Comparison of ENCODE assay signal across 10 cellular contexts in the genomic region with DNA sequence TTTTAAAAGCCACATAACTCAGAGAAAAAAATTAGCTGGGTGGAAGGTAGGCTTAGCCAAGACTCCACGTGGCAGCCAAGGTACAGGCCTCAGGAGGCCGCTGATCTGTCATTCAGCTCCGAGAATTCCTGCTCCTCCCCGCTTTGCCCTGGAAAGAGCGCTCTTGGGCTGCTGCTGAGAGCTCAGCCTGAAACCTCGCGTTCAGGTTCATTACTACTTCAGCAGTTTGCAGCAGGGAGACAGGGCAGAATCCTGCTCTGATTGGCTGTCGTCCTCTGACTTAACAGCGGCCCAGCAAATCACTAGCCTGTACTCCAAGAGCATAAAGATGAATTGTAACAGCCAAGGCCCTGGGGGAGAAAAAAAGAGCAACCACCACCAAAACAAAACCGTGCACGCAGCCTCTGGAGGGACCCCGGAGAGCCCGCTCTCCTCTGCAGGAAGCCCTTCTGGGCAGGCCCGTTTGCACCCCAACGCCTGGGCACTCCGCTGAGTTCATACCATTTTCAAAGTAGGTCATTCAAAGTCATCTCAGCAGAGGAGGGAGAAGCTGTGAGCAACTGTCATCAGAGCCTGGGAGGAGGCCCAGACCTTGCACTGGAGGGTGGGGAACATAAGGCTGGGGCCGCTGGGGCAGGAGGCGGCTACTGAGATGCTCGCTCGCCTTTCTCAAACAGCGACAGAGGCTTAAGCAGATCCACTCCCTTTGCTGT. TPM values are rescaled to one million over a fixed set of nuclear protein-coding genes. Genes with fewer than 3 reads are reported as not detected.
DNase-seq lines count a peak whose midpoint lies in the region; TF ChIP-seq lines count a peak whose summit lies in the region.
"Had no signal": no experiment of that assay in that cellular context is flagged by ENCODE, and none has a peak within 500 bp of the region (broad histone marks: within the 10 kb centered on the region; RNA-seq: fewer than 3 reads in every experiment).

No MANE protein-coding gene starts in this region.

- H3K4me3 ChIP-seq in dorsolateral prefrontal cortex = peak overlapping the region; percentile 27 to 74 (median 56)
- no peak overlapping the region for H3K4me3 ChIP-seq in PC-9
- H3K4me3 ChIP-seq: psoas muscle had no signal

- no peaks in the 10 kb centered on the region for H3K9me3 ChIP-seq in PC-9 (ENCODE audit: insufficient read depth, low read depth)
- H3K9me3 ChIP-seq: psoas muscle had no signal

- DNase-seq in NCI-H1417 (lab: John Stamatoyannopoulos, UW) (peak in 2 of 3 experiments; percentile 81 to 91), dorsolateral prefrontal cortex (peak; percentile 34 to 93 (median 84)), iPS-NIHi11 (ENCODE audit: low spot score) (peak; percentile 75), renal cortical epithelial cell (ENCODE audit: low read depth) (peak; percentile 81), NCI-H146 treated with DMSO at 0.1 percent for 48 hours (lab: John Stamatoyannopoulos, UW; ENCODE audit: unreplicated experiment) (no peak), PC-9 (no peak), NCI-H2081 treated with DMSO at 0.1 percent for 48 hours (lab: John Stamatoyannopoulos, UW) (no peak), CD14-positive monocyte (ENCODE audit: low spot score) (no peak)

- H3K4me2 ChIP-seq in PC-9 = no peak overlapping the region

- intact Hi-C loops in dorsolateral prefrontal cortex (cut with DNase I) (no loop called here), PC-9 (cut with micrococcal nuclease; ENCODE audit: unreplicated experiment) (no loop called here), CD14-positive monocyte (cut with micrococcal nuclease) (no loop called here)

- peaks cover 42% of the 10 kb centered on the region for H3K4me1 Mint-ChIP-seq in CD14-positive monocyte
- H3K4me1 Mint-ChIP-seq: activated naive CD4-positive, alpha-beta T cell treated with anti-CD3 and anti-CD28 coated beads, Interleukin-2, amount 50 U/mL, for 24 hours had no signal

- TF ChIP-seq CTCF in dorsolateral prefrontal cortex (IDR thresholded peaks at IDR 0.05 in 54 of 56, conservative IDR thresholded peaks at IDR 0.05 in 2 of 56; ENCODE audit: low read depth in 1 of 56, partially characterized antibody in 56 of 56) (peak in 8 of 56 donors; percentile 5 to 26 (median 14)), PC-9 (conservative IDR thresholded peaks at IDR 0.05) (no peak), CD14-positive monocyte (IDR thresholded peaks at IDR 0.05) (no peak)

- no peak overlapping the region for H3K4me3 Mint-ChIP-seq in CD14-positive monocyte
- H3K4me3 Mint-ChIP-seq: activated naive CD4-positive, alpha-beta T cell treated with anti-CD3 and anti-CD28 coated beads, Interleukin-2, amount 50 U/mL, for 24 hours had no signal

- no TSS peak for BruUV-seq in PC-9 (replicated peaks; lab: Mats Ljungman, UMichigan)

- peaks cover 4% of the 10 kb centered on the region; the same call in 1 of the 2 replicates for H3F3A ChIP-seq in PC-9 (ENCODE audit: insufficient read depth, low read depth)

- POLR2A ChIA-PET in PC-9 (lab: Charles Lee; ENCODE audit: unreplicated experiment) = no interaction called here

- H3K4me1 ChIP-seq in PC-9 (replicated peaks; ENCODE audit: insufficient read depth) = peaks cover 25% of the 10 kb centered on the region

- H3K27me3 ChIP-seq in dorsolateral prefrontal cortex (no peaks in the 10 kb centered on the region), PC-9 (ENCODE audit: insufficient read depth, low read depth) (no peaks in the 10 kb centered on the region)

- no peaks in the 10 kb centered on the region for H3K9me2 ChIP-seq in PC-9 (ENCODE audit: insufficient read depth)

- peaks cover 0 to 4% (median 0%) of the 10 kb centered on the region in 3 donors for H3K27me3 Mint-ChIP-seq in CD14-positive monocyte (ENCODE audit: low read depth in 3 of 3)
- H3K27me3 Mint-ChIP-seq: activated naive CD4-positive, alpha-beta T cell treated with anti-CD3 and anti-CD28 coated beads, Interleukin-2, amount 50 U/mL, for 24 hours had no signal

- no peaks in the 10 kb centered on the region for H4K20me1 ChIP-seq in PC-9 (ENCODE audit: insufficient read depth)

- H3K36me3 Mint-ChIP-seq in CD14-positive monocyte = peaks cover 0 to 2% of the 10 kb centered on the region in 2 donors
- H3K36me3 Mint-ChIP-seq: activated naive CD4-positive, alpha-beta T cell treated with anti-CD3 and anti-CD28 coated beads, Interleukin-2, amount 50 U/mL, for 24 hours had no signal

- CTCF ChIA-PET in PC-9 (lab: Charles Lee) = interaction anchor here (0.6 kb wide), 1 partner anchor 40 kb away, joined by 4 read pairs; no protein-coding TSS in a partner anchor

- H3K27ac ChIP-seq in dorsolateral prefrontal cortex = peak overlapping the region in 56 of 59 donors; percentile 13 to 90 (median 78)
- H3K27ac ChIP-seq in PC-9 = no peak overlapping the region

- no peaks in the 10 kb centered on the region for H3K36me3 ChIP-seq in PC-9 (ENCODE audit: low read depth)

- no peaks in the 10 kb centered on the region for H3K79me2 ChIP-seq in PC-9 (ENCODE audit: low read depth)

- H3K9me3 Mint-ChIP-seq in CD14-positive monocyte = peaks cover 0 to 9% (median 4%) of the 10 kb centered on the region in 7 donors
- H3K9me3 Mint-ChIP-seq: activated naive CD4-positive, alpha-beta T cell treated with anti-CD3 and anti-CD28 coated beads, Interleukin-2, amount 50 U/mL, for 24 hours had no signal

- H2AFZ ChIP-seq in PC-9 = no peak overlapping the region

- H3K27ac Mint-ChIP-seq in CD14-positive monocyte = no peak overlapping the region
- H3K27ac Mint-ChIP-seq: activated naive CD4-positive, alpha-beta T cell treated with anti-CD3 and anti-CD28 coated beads, Interleukin-2, amount 50 U/mL, for 24 hours had no signal

RNA-seq across cellular contexts. Expression of gene ATXN1, which starts 42.2 kb away (rescaled TPM):
- total RNA-seq in dorsolateral prefrontal cortex (100 to 1,000 TPM; 131 to 255 (median 189) TPM), renal cortical epithelial cell (14.4 and 27.2 TPM in 2 replicates), PC-9 (2021) (35.6 and 42.7 TPM in 2 replicates)
- 10 to 100 TPM in 1 of 2 donors, 1 to 10 TPM in 1; 8.8 to 10.9 TPM for polyA plus RNA-seq in CD14-positive monocyte

Comparison
In these comparisons a context has a peak if more than half of its experiments do, and no peak if none do; other contexts are left out.
1. DNase-seq: peak in NCI-H1417 (2 of 3), dorsolateral prefrontal cortex (10 of 10), iPS-NIHi11 (single experiment) and renal cortical epithelial cell (single experiment); none in NCI-H146 treated with DMSO at 0.1 percent for 48 hours (single experiment), PC-9 (0 of 2), NCI-H2081 treated with DMSO at 0.1 percent for 48 hours (single experiment) and CD14-positive monocyte (single experiment).